In the genomic region with DNA sequence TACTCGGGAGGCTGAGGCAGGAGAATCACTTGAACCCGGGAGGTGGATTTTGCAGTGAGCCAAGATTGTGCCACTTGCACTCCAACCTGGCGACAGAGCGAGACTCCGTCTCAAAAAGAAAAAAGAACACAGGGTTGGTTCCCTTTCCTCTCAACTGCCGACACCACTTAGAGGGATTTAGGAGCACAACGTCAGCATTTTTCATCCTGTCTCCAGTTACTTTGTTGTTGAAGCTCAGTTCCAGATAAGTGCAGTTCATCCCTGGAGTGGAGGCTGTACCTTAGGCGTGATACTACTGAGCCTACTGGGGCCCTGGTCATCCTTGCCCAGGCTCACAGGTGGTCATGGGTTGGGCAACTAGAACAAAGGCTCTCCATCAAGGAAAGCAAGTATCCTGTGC, we compare ENCODE assay signal across 7 cellular contexts.
"Had no signal": no experiment of that assay in that cellular context is flagged by ENCODE, and none has a peak within 500 bp of the region (broad histone marks: within the 10 kb centered on the region; RNA-seq: fewer than 3 reads in every experiment).

No MANE protein-coding gene starts in this region.

- H3K4me1 ChIP-seq: HAP-1 had no signal

- FAIRE-seq: HTR-8/SVneo had no signal

- H3K4me3 ChIP-seq: GM23338, HAP-1 had no signal

- H3K9me3 ChIP-seq: HAP-1 had no signal

- DNase-seq: H7, HFFc6, KG1 had no signal

- H3K36me3 ChIP-seq: HAP-1 had no signal

- ATAC-seq: GM23338, HCT116 had no signal

- H3K4me2 ChIP-seq: GM23338 had no signal
